Comparison of ENCODE assay signal across 17 cellular contexts in the genomic region with DNA sequence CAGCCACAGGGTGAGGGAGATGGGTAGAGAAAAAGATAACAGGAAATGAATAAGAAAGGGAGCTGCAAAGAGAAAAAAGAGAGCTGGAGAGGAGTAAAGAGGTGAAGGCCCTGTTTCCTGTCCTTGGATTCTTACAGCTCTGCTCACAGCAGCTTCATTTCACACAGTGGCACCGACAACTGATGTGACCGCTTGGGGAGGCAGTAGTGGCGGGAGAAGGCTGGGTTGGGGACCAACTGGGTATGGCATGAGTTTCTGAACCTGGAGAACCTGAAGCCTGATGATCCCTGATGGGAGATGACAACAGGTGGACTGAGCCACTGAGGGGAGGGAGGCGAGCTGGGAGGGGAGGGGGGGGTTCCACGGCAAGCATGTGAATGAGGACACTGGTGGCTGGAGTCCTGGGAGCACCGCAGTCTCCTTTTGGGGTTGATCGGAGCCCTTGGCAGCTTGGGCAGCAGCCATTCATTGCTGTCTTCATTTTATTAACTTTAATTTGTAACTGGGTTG. TPM values are rescaled to one million over a fixed set of nuclear protein-coding genes. Genes with fewer than 3 reads are reported as not detected.
DNase-seq lines count a peak whose midpoint lies in the region; ATAC-seq and TF ChIP-seq lines count a peak whose summit lies in the region.
"Had no signal": no experiment of that assay in that cellular context is flagged by ENCODE, and none has a peak within 500 bp of the region (broad histone marks: within the 10 kb centered on the region; RNA-seq: fewer than 3 reads in every experiment).

No MANE protein-coding gene starts in this region.

- CTCF ChIA-PET in activated CD4-positive, alpha-beta T cell treated with anti-CD3 and anti-CD28 coated beads, Interleukin-2, amount 10 ng/mL, durations not matched to agents 7 days and 5 days (lab: Charles Lee) = interaction anchor here (1.2 to 4.1 kb wide), 5 partner anchors 12 to 47 kb away, joined by 3 to 15 read pairs (median 5); no protein-coding TSS in a partner anchor
- CTCF ChIA-PET in activated CD4-positive, alpha-beta T cell treated with anti-CD3 and anti-CD28 coated beads for 36 hours (lab: Charles Lee) = interaction anchor here (1.2 kb wide), 1 partner anchor 117 kb away, joined by 4 read pairs; no protein-coding TSS in a partner anchor

- H3K4me3 ChIP-seq in body of pancreas = no peak overlapping the region
- no peak overlapping the region for H3K4me3 ChIP-seq in testis
- H3K4me3 ChIP-seq: BLaER1 had no signal

- no peaks in the 10 kb centered on the region for H3K27me3 Mint-ChIP-seq in activated CD4-positive, alpha-beta T cell treated with anti-CD3 and anti-CD28 coated beads, Interleukin-2, amount 10 ng/mL, durations not matched to agents 7 days and 5 days
- H3K27me3 Mint-ChIP-seq in activated CD4-positive, alpha-beta T cell treated with anti-CD3 and anti-CD28 coated beads for 36 hours = no peaks in the 10 kb centered on the region
- no peaks in the 10 kb centered on the region for H3K27me3 Mint-ChIP-seq in naive thymus-derived CD8-positive, alpha-beta T cell
- H3K27me3 Mint-ChIP-seq in chondrocyte (ENCODE audit: low read depth) = peaks cover 3% of the 10 kb centered on the region

- WGBS in body of pancreas, 2 donors = 67 to 80% methylated on average over 5 to 7 of the region's 7 CpGs
- 73 to 74% methylated on average over 7 of the region's 7 CpGs for WGBS in testis, 2 donors

- H3K4me1 Mint-ChIP-seq in activated CD4-positive, alpha-beta T cell treated with anti-CD3 and anti-CD28 coated beads, Interleukin-2, amount 10 ng/mL, durations not matched to agents 7 days and 5 days = peaks cover 39% of the 10 kb centered on the region
- H3K4me1 Mint-ChIP-seq in activated CD4-positive, alpha-beta T cell treated with anti-CD3 and anti-CD28 coated beads for 36 hours = peaks cover 30% of the 10 kb centered on the region
- peaks cover 28 to 49% (median 43%) of the 10 kb centered on the region in 4 donors for H3K4me1 Mint-ChIP-seq in naive thymus-derived CD8-positive, alpha-beta T cell
- peaks cover 29% of the 10 kb centered on the region for H3K4me1 Mint-ChIP-seq in chondrocyte (ENCODE audit: low read depth)

- no peaks in the 10 kb centered on the region for H3K9me3 ChIP-seq in body of pancreas
- H3K9me3 ChIP-seq in testis = no peaks in the 10 kb centered on the region
- H3K9me3 ChIP-seq: BLaER1 had no signal

- POLR2A ChIA-PET in activated CD4-positive, alpha-beta T cell treated with anti-CD3 and anti-CD28 coated beads, Interleukin-2, amount 10 ng/mL, durations not matched to agents 7 days and 5 days (lab: Charles Lee) = no interaction called here
- POLR2A ChIA-PET in activated CD4-positive, alpha-beta T cell treated with anti-CD3 and anti-CD28 coated beads for 36 hours (lab: Charles Lee) = interaction anchor here (0.6 to 1.2 kb wide), 2 partner anchors 34 to 82 kb away, joined by 4 read pairs; partner anchors contain the start of gene TOB1
- POLR2A ChIA-PET in naive thymus-derived CD8-positive, alpha-beta T cell (lab: Charles Lee) = interaction anchor here (0.6 to 8.7 kb wide), 4 partner anchors 10 to 34 kb away, joined by 3 to 92 read pairs (median 19); partner anchors contain the start of gene TOB1

- TF ChIP-seq POLR2A in body of pancreas (IDR thresholded peaks at IDR 0.05) (no peak), testis (IDR thresholded peaks at IDR 0.05) (no peak)

- H3K27ac Mint-ChIP-seq in activated CD4-positive, alpha-beta T cell treated with anti-CD3 and anti-CD28 coated beads, Interleukin-2, amount 10 ng/mL, durations not matched to agents 7 days and 5 days = peak overlapping the region; percentile 47
- no peak overlapping the region for H3K27ac Mint-ChIP-seq in activated CD4-positive, alpha-beta T cell treated with anti-CD3 and anti-CD28 coated beads for 36 hours
- H3K27ac Mint-ChIP-seq in naive thymus-derived CD8-positive, alpha-beta T cell = peak overlapping the region in 7 of 10 donors; percentile 7 to 91 (median 75)
- no peak overlapping the region for H3K27ac Mint-ChIP-seq in chondrocyte (ENCODE audit: unreplicated experiment)

- H3K27ac ChIP-seq in body of pancreas (peak overlapping the region in 3 of 4 donors; percentile 15 to 41 (median 20)), testis (peak overlapping the region; percentile 12 to 27)
- H3K27ac ChIP-seq: 22Rv1, BLaER1 had no signal

- no peak for ATAC-seq in activated CD4-positive, alpha-beta T cell treated with anti-CD3 and anti-CD28 coated beads for 36 hours
- no peak for ATAC-seq in body of pancreas
- ATAC-seq in naive thymus-derived CD8-positive, alpha-beta T cell = no peak
- no peak for ATAC-seq in esophagus mucosa
- no peak for ATAC-seq in GM19455 (IDR thresholded peaks at IDR 0.05; ENCODE audit: unreplicated experiment)
- ATAC-seq: Right ventricle myocardium inferior had no signal

- TF ChIP-seq CTCF in body of pancreas (IDR thresholded peaks at IDR 0.05) (no peak), testis (IDR thresholded peaks at IDR 0.05) (no peak), chondrocyte (IDR thresholded peaks at IDR 0.05) (no peak)

- intact Hi-C loops in activated CD4-positive, alpha-beta T cell treated with anti-CD3 and anti-CD28 coated beads for 36 hours (cut with DNase I, micrococcal nuclease) = no loop called here
- intact Hi-C loops in body of pancreas (cut with DNase I) (no loop called here), testis (cut with DNase I; ENCODE audit: low total_unique reads) (loop anchor here (5.0 kb wide), 1 partner anchor 57 kb away; no protein-coding TSS in a partner anchor)

- H3K27me3 ChIP-seq in body of pancreas (no peaks in the 10 kb centered on the region), testis (no peaks in the 10 kb centered on the region)
- H3K27me3 ChIP-seq: BLaER1 had no signal

- H3K36me3 ChIP-seq in body of pancreas (replicated peaks in 1 of 2; ENCODE audit: insufficient read depth in 1 of 2, low read depth in 2 of 2) (no peaks in the 10 kb centered on the region), testis (ENCODE audit: low read depth, missing control alignments) (no peaks in the 10 kb centered on the region)
- H3K36me3 ChIP-seq: BLaER1 had no signal

- no peak overlapping the region for H3K4me3 Mint-ChIP-seq in activated CD4-positive, alpha-beta T cell treated with anti-CD3 and anti-CD28 coated beads, Interleukin-2, amount 10 ng/mL, durations not matched to agents 7 days and 5 days
- H3K4me3 Mint-ChIP-seq in activated CD4-positive, alpha-beta T cell treated with anti-CD3 and anti-CD28 coated beads for 36 hours = no peak overlapping the region
- no peak overlapping the region for H3K4me3 Mint-ChIP-seq in naive thymus-derived CD8-positive, alpha-beta T cell
- H3K4me3 Mint-ChIP-seq in chondrocyte (ENCODE audit: unreplicated experiment) = no peak overlapping the region

- peaks cover 2% of the 10 kb centered on the region for H3K36me3 Mint-ChIP-seq in activated CD4-positive, alpha-beta T cell treated with anti-CD3 and anti-CD28 coated beads, Interleukin-2, amount 10 ng/mL, durations not matched to agents 7 days and 5 days (ENCODE audit: low read depth)
- H3K36me3 Mint-ChIP-seq in activated CD4-positive, alpha-beta T cell treated with anti-CD3 and anti-CD28 coated beads for 36 hours (ENCODE audit: low read depth) = no peaks in the 10 kb centered on the region
- no peaks in the 10 kb centered on the region for H3K36me3 Mint-ChIP-seq in naive thymus-derived CD8-positive, alpha-beta T cell
- no peaks in the 10 kb centered on the region for H3K36me3 Mint-ChIP-seq in chondrocyte (ENCODE audit: low read depth)

- peaks cover 3% of the 10 kb centered on the region for H3K9me3 Mint-ChIP-seq in activated CD4-positive, alpha-beta T cell treated with anti-CD3 and anti-CD28 coated beads, Interleukin-2, amount 10 ng/mL, durations not matched to agents 7 days and 5 days
- no peaks in the 10 kb centered on the region for H3K9me3 Mint-ChIP-seq in activated CD4-positive, alpha-beta T cell treated with anti-CD3 and anti-CD28 coated beads for 36 hours (ENCODE audit: low read depth)
- H3K9me3 Mint-ChIP-seq in naive thymus-derived CD8-positive, alpha-beta T cell = peaks cover 0 to 3% (median 0%) of the 10 kb centered on the region in 9 donors
- H3K9me3 Mint-ChIP-seq in chondrocyte (ENCODE audit: low read depth) = no peaks in the 10 kb centered on the region
- H3K9me3 Mint-ChIP-seq: H9 had no signal

- DNase-seq in activated CD4-positive, alpha-beta T cell treated with anti-CD3 and anti-CD28 coated beads, Interleukin-2, amount 10 ng/mL, durations not matched to agents 7 days and 5 days = no peak
- DNase-seq in activated CD4-positive, alpha-beta T cell treated with anti-CD3 and anti-CD28 coated beads for 36 hours = no peak
- DNase-seq in body of pancreas (no peak), testis (no peak), chondrocyte (ENCODE audit: low spot score) (no peak)
- DNase-seq in naive thymus-derived CD8-positive, alpha-beta T cell = no peak
- DNase-seq: H9, IMR-90, NCI-H1930, NCI-H2171, NCI-H446 treated with DMSO at 0.1 percent for 48 hours, NCI-H774 had no signal

- H3K4me1 ChIP-seq in body of pancreas (peaks cover 52% of the 10 kb centered on the region), testis (peaks cover 18% of the 10 kb centered on the region)

RNA-seq across cellular contexts. Expression of gene TOB1, which starts 34.3 kb away (rescaled TPM):
- 10 to 100 TPM; 81.8 to 99.0 TPM for total RNA-seq in activated CD4-positive, alpha-beta T cell treated with anti-CD3 and anti-CD28 coated beads, Interleukin-2, amount 10 ng/mL, durations not matched to agents 7 days and 5 days
- total RNA-seq in activated CD4-positive, alpha-beta T cell treated with anti-CD3 and anti-CD28 coated beads for 36 hours = 10 to 100 TPM; 31.3 to 43.0 TPM
- total RNA-seq in body of pancreas (10 to 100 TPM; 36.8 to 46.1 TPM), testis (10 to 100 TPM; 18.4 to 26.1 TPM), esophagus mucosa (60.8 TPM), chondrocyte (29.6 to 44.8 TPM (median 36.6 TPM) in 3 replicates)
- 100 to 1,000 TPM in 1 of 2 experiments, 10 to 100 TPM in 1; 86.8 to 107 TPM for total RNA-seq in naive thymus-derived CD8-positive, alpha-beta T cell
- 100 to 1,000 TPM in 1 of 3 donors, 10 to 100 TPM in 2; 42.9 to 114 (median 65.1) TPM for polyA plus RNA-seq in naive thymus-derived CD8-positive, alpha-beta T cell
- polyA plus RNA-seq in testis (ENCODE audit: insufficient read depth, low read depth, low replicate concordance) = 42.8 TPM

Comparison
In these comparisons a context has a peak if more than half of its experiments do, and no peak if none do; other contexts are left out.
1. H3K27ac Mint-ChIP-seq: peak in activated CD4-positive, alpha-beta T cell treated with anti-CD3 and anti-CD28 coated beads, Interleukin-2, amount 10 ng/mL, durations not matched to agents 7 days and 5 days (single experiment) and naive thymus-derived CD8-positive, alpha-beta T cell (7 of 10); none in activated CD4-positive, alpha-beta T cell treated with anti-CD3 and anti-CD28 coated beads for 36 hours (single experiment) and chondrocyte (single experiment).